In the genomic region with DNA sequence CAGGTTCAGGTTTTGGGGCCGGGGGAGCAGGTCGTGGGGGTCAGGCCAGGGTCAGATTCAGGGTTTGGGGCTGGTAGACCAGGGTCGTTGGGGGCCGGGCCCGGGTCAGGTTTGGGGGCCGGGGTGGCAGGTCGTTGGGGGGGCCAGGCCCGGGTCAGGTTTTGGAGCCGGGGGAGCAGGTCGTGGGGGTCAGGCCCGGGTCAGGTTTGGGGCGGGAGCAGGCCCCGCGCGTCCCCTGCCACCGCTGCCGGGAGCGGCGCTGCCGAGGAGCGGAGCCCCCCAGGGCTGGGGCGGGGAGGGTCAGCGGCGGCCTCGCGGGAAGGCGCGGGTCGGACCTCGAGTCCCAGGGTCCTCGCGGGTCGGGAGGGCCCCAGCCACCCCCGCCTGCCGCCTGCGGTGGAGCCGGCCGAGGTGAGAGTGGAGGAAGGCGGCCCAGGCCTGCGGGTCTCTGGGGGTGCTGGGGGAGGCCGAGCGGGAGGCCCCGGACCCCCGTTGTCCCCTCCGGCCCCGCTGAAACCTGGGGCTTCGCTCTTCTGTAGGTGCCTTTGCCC, we compare ENCODE assay signal across 1 cellular context.
A peak's percentile ranks its signal among the peaks of the same experiment; 100 is the strongest.
TF ChIP-seq lines count a peak whose summit lies in the region.

No MANE protein-coding gene starts in this region.

TF ChIP-seq in K562, 482 proteins besides CTCF, POLR2A, EP300 and RAD21:
- TF ChIP-seq NR2F6 (CRISPR knock-in tag; IDR thresholded peaks at IDR 0.05) (no peak), ZBTB7A (IDR thresholded peaks at IDR 0.05; ENCODE audit: borderline replicate concordance, control insufficient read depth, low read depth, low read length) (peak; percentile 70; the same call in 1 of the 2 replicates), PHF20 (IDR thresholded peaks at IDR 0.05; ENCODE audit: partially characterized antibody) (no peak), PHTF2 (CRISPR knock-in tag; IDR thresholded peaks at IDR 0.05) (no peak), RNF2 (IDR thresholded peaks at IDR 0.05) (no peak), RBM22 (IDR thresholded peaks at IDR 0.05; ENCODE audit: low read depth, low read length, poor library complexity, severe bottlenecking) (no peak), NCOR1 (IDR thresholded peaks at IDR 0.05) (no peak), STAT5A (IDR thresholded peaks at IDR 0.05; ENCODE audit: borderline replicate concordance, low read length) (no peak), POLR2G (IDR thresholded peaks at IDR 0.05; ENCODE audit: low read depth, low read length) (peak; percentile 59), RBM17 (IDR thresholded peaks at IDR 0.05; ENCODE audit: borderline replicate concordance, low read depth, low read length) (no peak), ZFX (CRISPR knock-in tag; IDR thresholded peaks at IDR 0.05) (peak; percentile 23; the same call in 1 of the 2 replicates), PHF8 (IDR thresholded peaks at IDR 0.05; ENCODE audit: borderline replicate concordance, low read length) (peak; percentile 22; the same call in 1 of the 2 replicates), TAF1 (IDR thresholded peaks at IDR 0.05; ENCODE audit: control insufficient read depth, extremely low read depth, insufficient read depth, low read length, severe bottlenecking) (peak; percentile 7), RB1 (IDR thresholded peaks at IDR 0.05; ENCODE audit: low read depth) (peak; percentile 50; the same call in 1 of the 2 replicates), ZBTB1 (CRISPR knock-in tag; IDR thresholded peaks at IDR 0.05; ENCODE audit: borderline replicate concordance, low read depth) (0 out of 2 replicates have a peak, but pooled peaks have one; percentile 46), ZNF175 (CRISPR knock-in tag; IDR thresholded peaks at IDR 0.05; ENCODE audit: low read depth) (no peak), RBM39 (optimal IDR thresholded peaks at IDR 0.05; ENCODE audit: low read depth, low read length) (no peak), RBFOX2 (IDR thresholded peaks at IDR 0.05; ENCODE audit: low read depth, low read length) (0 out of 2 replicates have a peak, but pooled peaks have one; percentile 42)
- TF ChIP-seq, protein P1, sequence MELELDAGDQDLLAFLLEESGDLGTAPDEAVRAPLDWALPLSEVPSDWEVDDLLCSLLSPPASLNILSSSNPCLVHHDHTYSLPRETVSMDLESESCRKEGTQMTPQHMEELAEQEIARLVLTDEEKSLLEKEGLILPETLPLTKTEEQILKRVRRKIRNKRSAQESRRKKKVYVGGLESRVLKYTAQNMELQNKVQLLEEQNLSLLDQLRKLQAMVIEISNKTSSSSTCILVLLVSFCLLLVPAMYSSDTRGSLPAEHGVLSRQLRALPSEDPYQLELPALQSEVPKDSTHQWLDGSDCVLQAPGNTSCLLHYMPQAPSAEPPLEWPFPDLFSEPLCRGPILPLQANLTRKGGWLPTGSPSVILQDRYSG (tag; conservative IDR thresholded peaks at IDR 0.05; ENCODE audit: low read depth) = no peak
- TF ChIP-seq, protein P2, sequence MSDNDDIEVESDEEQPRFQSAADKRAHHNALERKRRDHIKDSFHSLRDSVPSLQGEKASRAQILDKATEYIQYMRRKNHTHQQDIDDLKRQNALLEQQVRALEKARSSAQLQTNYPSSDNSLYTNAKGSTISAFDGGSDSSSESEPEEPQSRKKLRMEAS (CRISPR knock-in tag; IDR thresholded peaks at IDR 0.05) = no peak
- TF ChIP-seq, protein P3, sequence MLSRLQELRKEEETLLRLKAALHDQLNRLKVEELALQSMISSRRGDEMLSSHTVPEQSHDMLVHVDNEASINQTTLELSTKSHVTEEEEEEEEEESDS (CRISPR knock-in tag; IDR thresholded peaks at IDR 0.05) = no peak
